ENCODE assay signal across 1 cellular context in genomic region chr7:130649004-130649790, GRCh38.
TF ChIP-seq lines count a peak whose summit lies in the region.

No MANE protein-coding gene starts in this region.

TF ChIP-seq in K562, 482 proteins besides CTCF, POLR2A, EP300 and RAD21 (continued from another document):
- TF ChIP-seq ATF3 (IDR thresholded peaks at IDR 0.05) = peak; percentile 25; the same call in 1 of the 2 replicates
- no peak for TF ChIP-seq ATF3 (CRISPR knock-in tag; conservative IDR thresholded peaks at IDR 0.05)
- no peak for TF ChIP-seq SMARCC2 (IDR thresholded peaks at IDR 0.05; ENCODE audit: low read depth)
TF ChIP-seq in K562: peak in this region for 2.
